In the genomic region with DNA sequence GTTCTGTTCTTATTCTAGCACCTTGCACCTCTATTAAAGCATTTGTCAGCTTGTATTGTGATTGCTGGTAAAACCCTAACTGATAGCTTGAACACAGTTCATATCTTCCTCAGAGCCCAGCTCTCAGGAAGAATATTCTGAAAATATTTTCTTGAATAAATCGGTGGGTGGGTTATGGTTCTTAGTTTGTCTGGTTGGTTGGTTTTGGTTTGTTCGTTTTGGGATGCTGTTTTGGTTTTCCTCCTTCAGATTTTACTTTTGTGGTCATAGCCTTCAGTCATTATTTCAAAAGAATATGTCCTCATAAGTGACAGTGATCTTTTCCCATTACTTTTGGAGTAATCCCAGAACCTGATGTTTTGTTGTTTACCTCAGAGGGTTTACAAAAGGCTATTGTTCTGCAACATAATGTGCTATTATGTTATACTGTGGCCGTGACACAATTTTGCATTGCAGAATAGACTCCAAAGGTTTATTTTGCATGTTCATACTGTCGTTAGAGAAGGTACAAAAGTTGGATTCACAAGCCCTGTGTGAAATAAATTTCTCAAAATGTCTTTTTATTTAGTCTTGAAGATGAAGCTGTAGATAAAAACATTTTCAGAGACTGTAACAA, we compare ENCODE assay signal across 8 cellular contexts. TPM values are rescaled to one million over a fixed set of nuclear protein-coding genes. Genes with fewer than 3 reads are reported as not detected.
DNase-seq lines count a peak whose midpoint lies in the region; ATAC-seq and TF ChIP-seq lines count a peak whose summit lies in the region.

No MANE protein-coding gene starts in this region.

- no peaks in the 10 kb centered on the region for H3K27me3 ChIP-seq in CD4-positive, CD25-positive, alpha-beta regulatory T cell (ENCODE audit: control insufficient read depth, insufficient read depth, low read length)
- no peaks in the 10 kb centered on the region for H3K27me3 ChIP-seq in H7 (ENCODE audit: control insufficient read depth, insufficient read depth, low read length)

- H3K27me3 Mint-ChIP-seq in CD4-positive, CD25-positive, alpha-beta regulatory T cell = peaks cover 4% of the 10 kb centered on the region
- H3K27me3 Mint-ChIP-seq in chondrocyte (ENCODE audit: low read depth) = no peaks in the 10 kb centered on the region
- H3K27me3 Mint-ChIP-seq in natural killer cell treated with Interleukin-12 subunit alpha and Interleukin-12 subunit beta and Interleukin-15 and Interleukin-18, amount 100 ng/mL, for 72 hours = no peaks in the 10 kb centered on the region

- H3K4me3 Mint-ChIP-seq in CD4-positive, CD25-positive, alpha-beta regulatory T cell = peak overlapping the region; percentile 44 to 100 (median 86)
- H3K4me3 Mint-ChIP-seq in chondrocyte (ENCODE audit: unreplicated experiment) = peak overlapping the region; percentile 24
- peak overlapping the region; percentile 99 for H3K4me3 Mint-ChIP-seq in natural killer cell treated with Interleukin-12 subunit alpha and Interleukin-12 subunit beta and Interleukin-15 and Interleukin-18, amount 100 ng/mL, for 72 hours

- peak overlapping the region; percentile 70 to 99 (median 99) for H3K27ac Mint-ChIP-seq in CD4-positive, CD25-positive, alpha-beta regulatory T cell
- peak overlapping the region; percentile 55 for H3K27ac Mint-ChIP-seq in chondrocyte (ENCODE audit: unreplicated experiment)
- H3K27ac Mint-ChIP-seq in natural killer cell treated with Interleukin-12 subunit alpha and Interleukin-12 subunit beta and Interleukin-15 and Interleukin-18, amount 100 ng/mL, for 72 hours = peak overlapping the region; percentile 97 to 100

- peaks cover 23 to 51% (median 33%) of the 10 kb centered on the region in 4 donors for H3K4me1 Mint-ChIP-seq in CD4-positive, CD25-positive, alpha-beta regulatory T cell
- peaks cover 41% of the 10 kb centered on the region for H3K4me1 Mint-ChIP-seq in chondrocyte (ENCODE audit: low read depth)
- H3K4me1 Mint-ChIP-seq in natural killer cell treated with Interleukin-12 subunit alpha and Interleukin-12 subunit beta and Interleukin-15 and Interleukin-18, amount 100 ng/mL, for 72 hours (ENCODE audit: low read depth in 2 of 2) = peaks cover 32 to 37% of the 10 kb centered on the region in 2 donors

- peak overlapping the region; percentile 94 for H3K27ac ChIP-seq in CD4-positive, CD25-positive, alpha-beta regulatory T cell (ENCODE audit: insufficient read depth, low read length, poor library complexity, severe bottlenecking)

- ATAC-seq in CD4-positive, CD25-positive, alpha-beta regulatory T cell (ENCODE audit: low read depth in 2 of 2) = no peak
- no peak for ATAC-seq in natural killer cell treated with Interleukin-12 subunit alpha and Interleukin-12 subunit beta and Interleukin-15 and Interleukin-18, amount 100 ng/mL, for 72 hours

- TF ChIP-seq POLR2A in NB4 (IDR thresholded peaks at IDR 0.05; ENCODE audit: extremely low read depth, insufficient read length) = no peak

- peaks cover 39% of the 10 kb centered on the region for H3K4me1 ChIP-seq in CD4-positive, CD25-positive, alpha-beta regulatory T cell (ENCODE audit: control insufficient read depth, insufficient read depth, low read length, poor library complexity, severe bottlenecking)

- peaks cover 19% of the 10 kb centered on the region for H3K36me3 ChIP-seq in CD4-positive, CD25-positive, alpha-beta regulatory T cell (ENCODE audit: control insufficient read depth, insufficient read depth, low read length)
- peaks cover 3% of the 10 kb centered on the region for H3K36me3 ChIP-seq in H7 (replicated peaks; ENCODE audit: control insufficient read depth, insufficient read depth, low read length)

- TF ChIP-seq CTCF in NB4 (IDR thresholded peaks at IDR 0.05; ENCODE audit: low read depth, low read length) (no peak), chondrocyte (IDR thresholded peaks at IDR 0.05) (no peak)

- no peaks in the 10 kb centered on the region for H3K9me3 Mint-ChIP-seq in CD4-positive, CD25-positive, alpha-beta regulatory T cell
- no peaks in the 10 kb centered on the region for H3K9me3 Mint-ChIP-seq in chondrocyte (ENCODE audit: low read depth)
- H3K9me3 Mint-ChIP-seq in natural killer cell treated with Interleukin-12 subunit alpha and Interleukin-12 subunit beta and Interleukin-15 and Interleukin-18, amount 100 ng/mL, for 72 hours = no peaks in the 10 kb centered on the region

- peaks cover 10% of the 10 kb centered on the region for H3K36me3 Mint-ChIP-seq in CD4-positive, CD25-positive, alpha-beta regulatory T cell
- H3K36me3 Mint-ChIP-seq in chondrocyte (ENCODE audit: low read depth) = peaks cover 7% of the 10 kb centered on the region
- H3K36me3 Mint-ChIP-seq in natural killer cell treated with Interleukin-12 subunit alpha and Interleukin-12 subunit beta and Interleukin-15 and Interleukin-18, amount 100 ng/mL, for 72 hours = no peaks in the 10 kb centered on the region

- no peak for DNase-seq in CD4-positive, CD25-positive, alpha-beta regulatory T cell
- peak; percentile 46 for DNase-seq in NB4 (ENCODE audit: low read depth)
- no peak for DNase-seq in chondrocyte (ENCODE audit: low spot score)
- no peak for DNase-seq in natural killer cell treated with Interleukin-12 subunit alpha and Interleukin-12 subunit beta and Interleukin-15 and Interleukin-18, amount 100 ng/mL, for 72 hours (ENCODE audit: low spot score)
- no peak for DNase-seq in KG1 (lab: John Stamatoyannopoulos, UW)
- no peak for DNase-seq in H7
- DNase-seq in NCI-H1694 (lab: John Stamatoyannopoulos, UW) = no peak
- no peak for DNase-seq in activated CD4-positive, alpha-beta T cell treated with anti-CD3 and anti-CD28 coated beads for 1 hour

- peak overlapping the region; percentile 95 for H3K4me3 ChIP-seq in CD4-positive, CD25-positive, alpha-beta regulatory T cell (ENCODE audit: low read depth, low read length)
- peak overlapping the region; percentile 84 for H3K4me3 ChIP-seq in NB4 (ENCODE audit: low read depth, low read length)
- no peak overlapping the region for H3K4me3 ChIP-seq in H7 (ENCODE audit: insufficient read depth, low read depth, low read length)

- no peaks in the 10 kb centered on the region for H3K9me3 ChIP-seq in CD4-positive, CD25-positive, alpha-beta regulatory T cell (ENCODE audit: control insufficient read depth in 2 of 2, low read length in 2 of 2)

RNA-seq across cellular contexts. Expression of a gene that starts 2.7 kb away (rescaled TPM):
- total RNA-seq in CD4-positive, CD25-positive, alpha-beta regulatory T cell = 75.0 TPM
- 10 to 100 TPM; 60.8 to 82.1 (median 67.1) TPM for polyA plus RNA-seq in CD4-positive, CD25-positive, alpha-beta regulatory T cell
- total RNA-seq in chondrocyte = 47.8 to 49.5 TPM (median 48.4 TPM) in 3 replicates
- 10 to 100 TPM; 53.0 to 59.4 TPM for total RNA-seq in natural killer cell treated with Interleukin-12 subunit alpha and Interleukin-12 subunit beta and Interleukin-15 and Interleukin-18, amount 100 ng/mL, for 72 hours
- 25.2 and 29.8 TPM in 2 replicates for total RNA-seq in H7 (2014; rRNA removed; shearing (Covaris generic))

RNA-seq across cellular contexts. Expression of a gene that starts 2.9 kb away (rescaled TPM):
- total RNA-seq in CD4-positive, CD25-positive, alpha-beta regulatory T cell = 33.8 TPM
- polyA plus RNA-seq in CD4-positive, CD25-positive, alpha-beta regulatory T cell = 10 to 100 TPM; 10.2 to 15.0 (median 14.0) TPM
- 19.3 to 30.2 TPM (median 20.7 TPM) in 3 replicates for total RNA-seq in chondrocyte
- 10 to 100 TPM; 16.0 to 24.4 TPM for total RNA-seq in natural killer cell treated with Interleukin-12 subunit alpha and Interleukin-12 subunit beta and Interleukin-15 and Interleukin-18, amount 100 ng/mL, for 72 hours
- 10.8 and 11.2 TPM in 2 replicates for total RNA-seq in H7 (2014; rRNA removed; shearing (Covaris generic))

Comparison
In these comparisons a context has a peak if more than half of its experiments do, and no peak if none do; other contexts are left out.
1. H3K4me3 Mint-ChIP-seq: peak in every context shown above with its lines; median percentile 99 in natural killer cell treated with Interleukin-12 subunit alpha and Interleukin-12 subunit beta and Interleukin-15 and Interleukin-18, amount 100 ng/mL, for 72 hours; 86 in CD4-positive, CD25-positive, alpha-beta regulatory T cell; 24 in chondrocyte.